2 cellular contexts compared by ENCODE assay signal in the genomic region with DNA sequence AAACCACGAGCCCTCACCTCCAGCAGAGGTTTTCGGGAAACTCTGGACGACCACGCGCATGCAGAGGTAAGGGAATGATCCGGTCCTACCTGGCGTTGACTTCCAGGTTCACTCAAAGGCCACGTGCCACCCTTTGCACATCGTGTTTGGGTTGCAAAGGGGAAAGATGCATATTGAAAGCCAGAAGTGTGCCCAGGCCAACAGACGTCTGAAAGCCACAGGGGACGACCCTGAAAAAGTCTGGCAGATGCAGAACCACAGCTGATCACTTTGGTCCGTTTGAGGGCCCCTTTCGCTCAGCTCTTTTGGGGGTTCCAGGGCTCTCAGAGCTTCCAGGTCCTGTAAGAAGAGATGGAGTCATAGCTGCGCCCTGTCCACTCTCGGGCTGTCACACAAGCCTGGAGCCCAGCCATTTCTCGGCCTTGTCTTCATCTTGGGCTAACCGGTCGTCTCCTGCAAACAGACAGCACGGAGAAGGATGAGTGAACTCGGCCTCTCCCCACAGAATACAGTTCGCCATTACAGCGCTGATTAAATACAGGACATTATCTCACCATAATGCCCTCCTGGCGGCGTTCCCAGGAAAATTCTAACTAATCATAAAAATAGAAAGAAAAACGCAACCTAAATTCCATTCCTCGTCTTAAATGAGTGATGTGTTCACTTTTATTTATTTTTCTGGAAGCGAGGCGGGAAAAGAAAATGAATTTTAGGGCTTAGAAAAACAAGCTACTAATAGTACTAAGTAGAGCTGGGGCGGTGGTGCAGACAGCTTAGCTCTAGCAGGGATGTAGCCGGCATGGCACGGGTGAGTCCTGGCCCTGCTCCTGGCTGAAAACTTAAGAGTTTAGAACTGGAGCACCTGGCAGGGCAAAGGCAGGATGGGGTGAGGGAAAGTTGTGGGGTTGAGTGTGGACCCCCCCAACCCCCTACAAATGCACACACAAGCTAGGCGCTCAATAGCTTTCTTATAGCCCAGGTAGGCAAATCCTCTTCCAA.
TF ChIP-seq lines count a peak whose summit lies in the region.

No MANE protein-coding gene starts in this region.

TF ChIP-seq in A549, 52 proteins besides CTCF, POLR2A, EP300 and RAD21:
- TF ChIP-seq SMC3 (IDR thresholded peaks at IDR 0.05), result no peak
TF ChIP-seq in A549: peak in this region for 0.

TF ChIP-seq in H1, 55 proteins besides CTCF, POLR2A, EP300 and RAD21:
- TF ChIP-seq CHD1 (IDR thresholded peaks at IDR 0.05; ENCODE audit: low read depth, low read length), result no peak
- no peak for TF ChIP-seq ATF2 (IDR thresholded peaks at IDR 0.05; ENCODE audit: low read length)
- TF ChIP-seq YY1 (IDR thresholded peaks at IDR 0.05; ENCODE audit: low read depth, low read length), result no peak
- TF ChIP-seq CTBP2 (IDR thresholded peaks at IDR 0.05; ENCODE audit: borderline replicate concordance, insufficient read depth, insufficient read length, low read length), result no peak
- TF ChIP-seq TBP (IDR thresholded peaks at IDR 0.05; ENCODE audit: low read depth, low read length), result no peak
- no peak for TF ChIP-seq CBX8 (IDR thresholded peaks at IDR 0.05; ENCODE audit: borderline replicate concordance, low read depth, low read length)
- TF ChIP-seq SP4 (IDR thresholded peaks at IDR 0.05; ENCODE audit: low read length), result no peak
- TF ChIP-seq SP2 (IDR thresholded peaks at IDR 0.05; ENCODE audit: low read length), result no peak
- no peak for TF ChIP-seq HDAC6 (IDR thresholded peaks at IDR 0.05; ENCODE audit: low read depth, low read length)
- no peak for TF ChIP-seq BCL11A (IDR thresholded peaks at IDR 0.05; ENCODE audit: low read depth in 2 of 2, low read length in 2 of 2)
- TF ChIP-seq SIN3A (conservative IDR thresholded peaks at IDR 0.05 in 1 of 2, IDR thresholded peaks at IDR 0.05 in 1 of 2; ENCODE audit: low read depth in 1 of 2, low read length in 2 of 2), result no peak
- no peak for TF ChIP-seq TCF12 (IDR thresholded peaks at IDR 0.05; ENCODE audit: low read depth, low read length)
- no peak for TF ChIP-seq ASH2L (IDR thresholded peaks at IDR 0.05; ENCODE audit: low read length)
- no peak for TF ChIP-seq JUND (IDR thresholded peaks at IDR 0.05; ENCODE audit: low read length)
